ENCODE assay signal across 21 cellular contexts in genomic region chr13:66427330-66427990, GRCh38.
"Had no signal": no experiment of that assay in that cellular context is flagged by ENCODE, and none has a peak within 500 bp of the region (broad histone marks: within the 10 kb centered on the region; RNA-seq: fewer than 3 reads in every experiment).

No MANE protein-coding gene starts in this region.

- DNase-seq: activated CD4-positive, alpha-beta T cell treated with anti-CD3 and anti-CD28 coated beads for 1 hour; activated CD8-positive, alpha-beta memory T cell treated with anti-CD3 and anti-CD28 coated beads for 24 hours; activated CD8-positive, alpha-beta memory T cell treated with anti-CD3 and anti-CD28 coated beads, Interleukin-2, amount 50 U/mL, for 48 hours; activated effector memory CD4-positive, alpha-beta T cell treated with anti-CD3 and anti-CD28 coated beads, Interleukin-2, amount 50 U/mL, for 16 hours; activated naive CD4-positive, alpha-beta T cell treated with anti-CD3 and anti-CD28 coated beads, Interleukin-2, amount 50 U/mL, for 16 hours; activated T-cell treated with anti-CD3 and anti-CD28 coated beads, Interleukin-2, amount 50 U/mL, for 48 hours; effector memory CD4-positive, alpha-beta T cell; esophagus squamous epithelium; heart right ventricle; kidney glomerular epithelial cell; left ventricle myocardium superior; naive thymus-derived CD4-positive, alpha-beta T cell; spleen; stimulated activated CD8-positive, alpha-beta memory T cell treated with anti-CD3 and anti-CD28 coated beads, Interleukin-4, amount 100 ng/mL, for 48 hours; stimulated activated naive CD4-positive, alpha-beta T cell; T-helper 17 cell; WERI-Rb-1 had no signal

- H2AFZ ChIP-seq: parathyroid adenoma had no signal

- H3K4me3 ChIP-seq: ascending aorta, esophagus squamous epithelium, heart right ventricle, spleen had no signal

- H3K27ac ChIP-seq: ascending aorta, esophagus squamous epithelium, heart right ventricle, parathyroid adenoma, spleen, WERI-Rb-1 had no signal

- H3K9ac ChIP-seq: parathyroid adenoma had no signal

- H3K79me2 ChIP-seq: parathyroid adenoma had no signal

- FAIRE-seq: endothelial cell of umbilical vein had no signal

- H3K4me1 ChIP-seq: ascending aorta, esophagus squamous epithelium, heart right ventricle, parathyroid adenoma, spleen had no signal

- H3K36me3 ChIP-seq: ascending aorta, esophagus squamous epithelium, heart right ventricle, spleen, WERI-Rb-1 had no signal

- H3K9me3 ChIP-seq: ascending aorta, esophagus squamous epithelium, spleen had no signal

- H3K27me3 ChIP-seq: ascending aorta, esophagus squamous epithelium, heart right ventricle, spleen had no signal

- ATAC-seq: heart right ventricle; left ventricle myocardium superior; naive thymus-derived CD4-positive, alpha-beta T cell; sciatic nerve; T-helper 17 cell had no signal
